In the genomic region with DNA sequence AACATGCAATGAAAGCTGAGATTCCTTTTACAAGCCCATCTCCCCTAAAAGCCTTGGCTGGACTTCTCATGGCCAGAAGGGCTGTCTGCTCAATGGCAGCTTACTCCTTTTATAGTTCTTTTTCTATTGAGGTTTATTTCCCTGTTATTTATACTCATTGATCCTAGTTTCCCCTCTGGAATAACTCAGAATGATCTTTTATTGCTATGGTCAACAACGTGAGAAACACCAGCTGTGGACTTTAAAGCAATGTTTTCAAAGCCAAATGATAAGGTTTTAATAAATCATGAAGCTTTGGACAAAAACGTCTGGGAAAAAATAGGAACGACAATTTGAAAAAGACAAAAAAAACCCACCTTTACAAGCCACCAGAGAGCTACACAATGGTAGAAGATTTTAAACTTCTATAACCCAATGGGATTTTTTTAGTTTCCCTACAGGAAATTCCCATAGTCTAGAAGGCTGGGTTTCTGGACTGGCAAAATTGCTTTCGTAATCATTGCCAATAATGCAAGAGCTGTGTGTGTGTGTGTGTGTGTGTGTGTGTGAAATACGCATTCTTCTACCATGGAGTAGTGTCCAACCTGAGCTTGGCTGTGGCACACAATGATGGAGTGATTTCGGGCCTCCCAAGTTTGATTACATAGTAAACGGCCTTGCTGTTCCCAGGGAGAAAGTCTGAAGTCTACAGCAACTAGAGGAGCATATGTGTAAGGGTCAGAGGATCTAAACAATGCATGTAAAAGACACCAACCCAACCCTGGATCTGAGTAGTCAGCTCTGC, we compare ENCODE assay signal across 17 cellular contexts.
"Had no signal": no experiment of that assay in that cellular context is flagged by ENCODE, and none has a peak within 500 bp of the region (broad histone marks: within the 10 kb centered on the region; RNA-seq: fewer than 3 reads in every experiment).

No MANE protein-coding gene starts in this region.

- H3K4me1 ChIP-seq: foreskin keratinocyte had no signal

- H3K9me3 ChIP-seq: neutrophil, tibial nerve had no signal

- DNase-seq: activated B cell treated with CpG ODN at 0.5 μM for 24 hours; activated CD4-positive, alpha-beta T cell treated with anti-CD3 and anti-CD28 coated beads for 48 hours; activated CD8-positive, alpha-beta memory T cell treated with anti-CD3 and anti-CD28 coated beads, Interleukin-2, amount 50 U/mL, for 4 hours; activated CD8-positive, alpha-beta T cell treated with anti-CD3 and anti-CD28 coated beads for 36 hours; activated gamma-delta T cell treated with Interleukin-2 at 50 U/mL for 16 hours; activated T-cell treated with anti-CD3 and anti-CD28 coated beads, Interleukin-2, amount 50 U/mL, for 72 hours; amygdala; brain microvascular endothelial cell; cerebellar nuclear complex; dermis blood vessel endothelial cell; foreskin keratinocyte; stimulated activated CD4-positive, alpha-beta T cell treated with anti-CD3 and anti-CD28 coated beads, Interleukin-12 subunit alpha, Interleukin-12 subunit beta, amount 100 ng/mL, for 4 hours; stimulated activated CD4-positive, alpha-beta T cell treated with anti-CD3 and anti-CD28 coated beads, Interleukin-2, amount 100 ng/mL, for 24 hours had no signal

- H3K27ac ChIP-seq: brain microvascular endothelial cell, foreskin keratinocyte, neutrophil, tibial nerve had no signal

- H3K4me1 Mint-ChIP-seq: activated B cell treated with CpG ODN at 0.5 μM for 24 hours; stimulated activated memory B cell treated with anti-CD40 and anti-IgM and Interleukin-4, amounts not matched to agents 10 μg/mL and 1 μg/mL and 100 μg/mL, for 72 hours had no signal

- H3K27ac Mint-ChIP-seq: activated B cell treated with CpG ODN at 0.5 μM for 24 hours; activated CD8-positive, alpha-beta T cell treated with anti-CD3 and anti-CD28 coated beads for 36 hours; activated naive CD8-positive, alpha-beta T cell; stimulated activated memory B cell treated with anti-CD40 and anti-IgM and Interleukin-4, amounts not matched to agents 10 μg/mL and 1 μg/mL and 100 μg/mL, for 72 hours had no signal

- ATAC-seq: activated CD8-positive, alpha-beta T cell treated with anti-CD3 and anti-CD28 coated beads for 36 hours; activated T-cell treated with anti-CD3 and anti-CD28 coated beads, Interleukin-2, amount 50 U/mL, for 72 hours; foreskin keratinocyte; stimulated activated memory B cell treated with anti-CD40 and anti-IgM and Interleukin-4, amounts not matched to agents 10 μg/mL and 1 μg/mL and 100 μg/mL, for 72 hours had no signal

- H3K4me3 Mint-ChIP-seq: activated B cell treated with CpG ODN at 0.5 μM for 24 hours; activated CD8-positive, alpha-beta T cell treated with anti-CD3 and anti-CD28 coated beads for 36 hours; activated naive CD8-positive, alpha-beta T cell; activated T-cell treated with anti-CD3 and anti-CD28 coated beads, Interleukin-2, amount 50 U/mL, for 72 hours; stimulated activated memory B cell treated with anti-CD40 and anti-IgM and Interleukin-4, amounts not matched to agents 10 μg/mL and 1 μg/mL and 100 μg/mL, for 72 hours had no signal

- H3K9me3 Mint-ChIP-seq: activated B cell treated with CpG ODN at 0.5 μM for 24 hours; activated CD8-positive, alpha-beta T cell treated with anti-CD3 and anti-CD28 coated beads for 36 hours; activated T-cell treated with anti-CD3 and anti-CD28 coated beads, Interleukin-2, amount 50 U/mL, for 72 hours; stimulated activated memory B cell treated with anti-CD40 and anti-IgM and Interleukin-4, amounts not matched to agents 10 μg/mL and 1 μg/mL and 100 μg/mL, for 72 hours had no signal

- H3K27me3 ChIP-seq: brain microvascular endothelial cell, foreskin keratinocyte, neutrophil, tibial nerve had no signal

- H3K27me3 Mint-ChIP-seq: activated B cell treated with CpG ODN at 0.5 μM for 24 hours; activated CD8-positive, alpha-beta T cell treated with anti-CD3 and anti-CD28 coated beads for 36 hours; activated naive CD8-positive, alpha-beta T cell; stimulated activated memory B cell treated with anti-CD40 and anti-IgM and Interleukin-4, amounts not matched to agents 10 μg/mL and 1 μg/mL and 100 μg/mL, for 72 hours had no signal

- H3K4me3 ChIP-seq: tibial nerve had no signal
